25 cellular contexts compared by ENCODE assay signal in the genomic region with DNA sequence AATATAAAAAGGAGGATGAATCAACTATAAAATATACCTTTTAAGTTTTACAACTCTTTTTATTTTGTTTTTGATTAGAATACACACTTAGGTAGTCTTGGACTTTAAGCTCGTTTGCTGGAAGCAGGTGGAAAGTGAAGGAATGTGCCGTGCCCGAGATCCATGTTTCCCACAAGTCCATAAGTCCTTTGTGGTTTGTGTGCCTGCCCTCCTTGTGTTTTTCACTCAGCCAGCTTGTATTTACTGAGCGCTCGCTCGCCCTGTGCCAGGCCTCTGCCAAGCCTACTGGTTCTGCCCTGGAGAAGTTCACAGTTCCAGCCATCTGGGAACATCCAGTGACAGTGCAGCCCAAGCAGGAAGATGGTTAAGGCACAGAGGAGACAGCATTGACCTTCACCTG.
DNase-seq lines count a peak whose midpoint lies in the region; ATAC-seq, FAIRE-seq and TF ChIP-seq lines count a peak whose summit lies in the region.
"Had no signal": no experiment of that assay in that cellular context is flagged by ENCODE, and none has a peak within 500 bp of the region (broad histone marks: within the 10 kb centered on the region; RNA-seq: fewer than 3 reads in every experiment).

No MANE protein-coding gene starts in this region.

- intact Hi-C loops in CD4-positive, alpha-beta memory T cell (cut with micrococcal nuclease) = no loop called here

- FAIRE-seq in RCC 7860 (lab: Jason Lieb, UNC) = no peak
- FAIRE-seq: GM12878, H1 had no signal

- TF ChIP-seq CTCF in Peyer's patch (IDR thresholded peaks at IDR 0.05) (no peak), right atrium auricular region (IDR thresholded peaks at IDR 0.05) (no peak), nephron progenitor cell (IDR thresholded peaks at IDR 0.05) (no peak)

- H3K36me3 Mint-ChIP-seq in CD4-positive, alpha-beta memory T cell = peaks cover 22 to 32% of the 10 kb centered on the region in 2 donors
- peaks cover 9% of the 10 kb centered on the region for H3K36me3 Mint-ChIP-seq in nephron progenitor cell (ENCODE audit: low read depth)
- H3K36me3 Mint-ChIP-seq: activated naive CD8-positive, alpha-beta T cell had no signal

- no peaks in the 10 kb centered on the region for H3K27me3 Mint-ChIP-seq in CD4-positive, alpha-beta memory T cell
- no peaks in the 10 kb centered on the region for H3K27me3 Mint-ChIP-seq in nephron progenitor cell (ENCODE audit: low read depth, poor library complexity)
- H3K27me3 Mint-ChIP-seq: activated naive CD8-positive, alpha-beta T cell had no signal

- ATAC-seq in GM18502 (IDR thresholded peaks at IDR 0.05; ENCODE audit: poor library complexity, unreplicated experiment) = no peak
- ATAC-seq: activated CD8-positive, alpha-beta T cell treated with anti-CD3 and anti-CD28 coated beads, Interleukin-2, amount 10 ng/mL, durations not matched to agents 7 days and 5 days; activated T-cell treated with anti-CD3 and anti-CD28 coated beads, Interleukin-2, amount 50 U/mL, for 4 hours; GM12878 had no signal

- H3K27ac ChIP-seq in CD4-positive, alpha-beta memory T cell (ENCODE audit: low read depth, low read length) = no peak overlapping the region
- peak overlapping the region in 3 of 4 donors; percentile 26 to 81 (median 76) for H3K27ac ChIP-seq in Peyer's patch
- H3K27ac ChIP-seq in right atrium auricular region = peak overlapping the region; percentile 23 to 55
- H3K27ac ChIP-seq: esophagus squamous epithelium, thoracic aorta had no signal

- H3K4me1 Mint-ChIP-seq in CD4-positive, alpha-beta memory T cell = peaks cover 2 to 25% (median 16%) of the 10 kb centered on the region in 4 donors
- peaks cover 71% of the 10 kb centered on the region for H3K4me1 Mint-ChIP-seq in nephron progenitor cell

- DNase-seq in CD4-positive, alpha-beta memory T cell = no peak
- DNase-seq in Peyer's patch (peak in 2 of 3 donors; percentile 80 to 81), right atrium auricular region (ENCODE audit: low spot score) (no peak), nephron progenitor cell (no peak), RCC 7860 (ENCODE audit: low spot score) (no peak), NCI-H345 (lab: John Stamatoyannopoulos, UW) (no peak), NCI-H2227 (lab: John Stamatoyannopoulos, UW; ENCODE audit: unreplicated experiment) (no peak)
- DNase-seq: activated CD4-positive, CD25-positive, alpha-beta regulatory T cell; activated CD8-positive, alpha-beta T cell treated with anti-CD3 and anti-CD28 coated beads, Interleukin-2, amount 10 ng/mL, durations not matched to agents 7 days and 5 days; activated T-cell treated with anti-CD3 and anti-CD28 coated beads, Interleukin-2, amount 50 U/mL, for 4 hours; DMS153; esophagus squamous epithelium; MG63; NCI-H1436 treated with DMSO at 0.1 percent for 48 hours; NCI-H2227 treated with DMSO at 0.1 percent for 48 hours; NCI-H82; SK-N-SH; stimulated activated CD4-positive, alpha-beta T cell treated with anti-CD3 and anti-CD28 coated beads, Interleukin-12 subunit alpha, Interleukin-12 subunit beta, amount 100 ng/mL, for 4 hours; T-helper 9 cell had no signal

- no peak overlapping the region for H3K4me3 Mint-ChIP-seq in CD4-positive, alpha-beta memory T cell
- no peak overlapping the region for H3K4me3 Mint-ChIP-seq in nephron progenitor cell
- H3K4me3 Mint-ChIP-seq: activated CD8-positive, alpha-beta T cell treated with anti-CD3 and anti-CD28 coated beads, Interleukin-2, amount 10 ng/mL, durations not matched to agents 7 days and 5 days; activated naive CD8-positive, alpha-beta T cell; activated T-cell treated with anti-CD3 and anti-CD28 coated beads, Interleukin-2, amount 50 U/mL, for 4 hours; CD14-positive monocyte had no signal

- peak overlapping the region in 5 of 7 donors; percentile 49 to 74 (median 67) for H3K27ac Mint-ChIP-seq in CD4-positive, alpha-beta memory T cell
- peak overlapping the region; percentile 21 for H3K27ac Mint-ChIP-seq in nephron progenitor cell
- H3K27ac Mint-ChIP-seq: activated CD8-positive, alpha-beta T cell treated with anti-CD3 and anti-CD28 coated beads, Interleukin-2, amount 10 ng/mL, durations not matched to agents 7 days and 5 days; activated naive CD8-positive, alpha-beta T cell had no signal

- TF ChIP-seq POLR2A in Peyer's patch (IDR thresholded peaks at IDR 0.05) = peak in 1 of 2 donors; percentile 15

- H3K4me3 ChIP-seq in CD4-positive, alpha-beta memory T cell (ENCODE audit: low read length in 2 of 2) = no peak overlapping the region
- H3K4me3 ChIP-seq in Peyer's patch (no peak overlapping the region), right atrium auricular region (no peak overlapping the region)
- H3K4me3 ChIP-seq: esophagus squamous epithelium, GM12878, MG63, thoracic aorta had no signal

- H3K27me3 ChIP-seq in CD4-positive, alpha-beta memory T cell (ENCODE audit: insufficient read depth, low read length) = no peaks in the 10 kb centered on the region
- H3K27me3 ChIP-seq in Peyer's patch = no peaks in the 10 kb centered on the region
- H3K27me3 ChIP-seq in right atrium auricular region = no peaks in the 10 kb centered on the region
- H3K27me3 ChIP-seq: esophagus squamous epithelium, MG63 had no signal

- peaks cover 4% of the 10 kb centered on the region for H3K36me3 ChIP-seq in CD4-positive, alpha-beta memory T cell (ENCODE audit: insufficient read depth, low read length)
- H3K36me3 ChIP-seq in Peyer's patch = no peaks in the 10 kb centered on the region
- no peaks in the 10 kb centered on the region for H3K36me3 ChIP-seq in right atrium auricular region
- H3K36me3 ChIP-seq: MG63, thoracic aorta had no signal

- no peaks in the 10 kb centered on the region for H3K9me3 ChIP-seq in CD4-positive, alpha-beta memory T cell (ENCODE audit: control insufficient read depth in 1 of 2, low read length in 2 of 2)
- H3K9me3 ChIP-seq in Peyer's patch (no peaks in the 10 kb centered on the region), right atrium auricular region (no peaks in the 10 kb centered on the region)
- H3K9me3 ChIP-seq: esophagus squamous epithelium, MG63, SK-N-SH, thoracic aorta had no signal

- CTCF ChIA-PET in CD4-positive, alpha-beta memory T cell (lab: Charles Lee; ENCODE audit: partially characterized antibody) = interaction anchor here (1.2 kb wide), 1 partner anchor 15 kb away, joined by 3 read pairs; no protein-coding TSS in a partner anchor

- H3K4me1 ChIP-seq in CD4-positive, alpha-beta memory T cell (ENCODE audit: insufficient read depth, low read length) = peaks cover 4% of the 10 kb centered on the region
- H3K4me1 ChIP-seq in Peyer's patch (peaks cover 0 to 19% (median 0%) of the 10 kb centered on the region in 4 donors), right atrium auricular region (peaks cover 0 to 41% of the 10 kb centered on the region in 2 donors)

- peaks cover 0 to 4% (median 0%) of the 10 kb centered on the region in 8 donors for H3K9me3 Mint-ChIP-seq in CD4-positive, alpha-beta memory T cell
- no peaks in the 10 kb centered on the region for H3K9me3 Mint-ChIP-seq in nephron progenitor cell
- H3K9me3 Mint-ChIP-seq: activated T-cell treated with anti-CD3 and anti-CD28 coated beads, Interleukin-2, amount 50 U/mL, for 4 hours; CD14-positive monocyte had no signal

- POLR2A ChIA-PET in CD4-positive, alpha-beta memory T cell (lab: Charles Lee; ENCODE audit: partially characterized antibody) = no interaction called here

Comparison
In these comparisons a context has a peak if more than half of its experiments do, and no peak if none do; other contexts are left out.
1. DNase-seq: peak in Peyer's patch (2 of 3); none in CD4-positive, alpha-beta memory T cell (0 of 5), right atrium auricular region (single experiment), nephron progenitor cell (single experiment), RCC 7860 (single experiment), NCI-H345 (single experiment) and NCI-H2227 (single experiment).